ENCODE assay signal across 1 cellular context in the genomic region with DNA sequence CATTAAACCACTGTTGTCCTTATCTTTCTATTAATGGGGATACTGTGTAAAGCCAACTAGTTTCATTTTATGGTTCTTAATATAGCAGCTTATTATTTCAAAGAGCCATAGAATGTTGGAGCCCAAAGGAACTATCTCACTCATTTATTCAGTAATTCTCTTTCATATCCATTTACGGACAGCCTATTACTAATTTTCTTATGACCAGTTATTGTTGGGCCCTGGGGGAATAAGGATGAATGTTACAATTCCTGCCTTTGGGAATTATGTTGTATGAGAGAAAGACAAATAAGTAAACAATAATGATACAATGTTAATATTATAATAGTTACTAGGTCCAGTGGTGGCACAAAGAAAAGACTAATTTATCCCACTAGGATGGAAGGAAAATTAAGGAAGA.
TF ChIP-seq lines count a peak whose summit lies in the region.

No MANE protein-coding gene starts in this region.

TF ChIP-seq in HepG2, 621 proteins besides CTCF, POLR2A, EP300 and RAD21:
- TF ChIP-seq PCBP1 (IDR thresholded peaks at IDR 0.05; ENCODE audit: borderline replicate concordance, low read depth, low read length) = no peak
- no peak for TF ChIP-seq NONO (IDR thresholded peaks at IDR 0.05)
- no peak for TF ChIP-seq NONO (CRISPR knock-in tag; conservative IDR thresholded peaks at IDR 0.05)
- no peak for TF ChIP-seq NFATC3 (CRISPR knock-in tag; IDR thresholded peaks at IDR 0.05)
- no peak for TF ChIP-seq ZNF10 (CRISPR knock-in tag; IDR thresholded peaks at IDR 0.05; ENCODE audit: borderline replicate concordance, low read depth)
